In the genomic region with DNA sequence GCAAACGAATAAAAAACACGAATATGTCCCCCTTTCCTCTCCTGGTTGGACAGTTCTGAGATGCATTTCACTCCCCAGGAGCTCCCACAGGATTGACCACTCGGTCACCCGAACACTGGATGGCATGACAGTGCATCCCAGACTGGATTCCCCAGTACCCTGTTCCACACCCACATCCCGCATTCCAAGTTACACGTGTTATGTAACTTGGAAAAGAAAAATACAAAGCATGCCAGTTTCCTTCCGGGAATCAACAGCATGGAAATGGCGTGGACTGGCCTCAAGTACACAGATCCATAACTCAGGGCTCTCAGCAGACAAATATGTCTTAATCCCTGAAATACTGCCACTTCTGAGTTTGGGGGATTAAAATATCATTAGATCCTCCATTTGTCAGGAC, we compare ENCODE assay signal across 18 cellular contexts. TPM values are rescaled to one million over a fixed set of nuclear protein-coding genes. Genes with fewer than 3 reads are reported as not detected.
DNase-seq lines count a peak whose midpoint lies in the region; ATAC-seq and TF ChIP-seq lines count a peak whose summit lies in the region.
"Had no signal": no experiment of that assay in that cellular context is flagged by ENCODE, and none has a peak within 500 bp of the region (broad histone marks: within the 10 kb centered on the region; RNA-seq: fewer than 3 reads in every experiment).

No MANE protein-coding gene starts in this region.

- TF ChIP-seq EP300 in gastroesophageal sphincter (IDR thresholded peaks at IDR 0.05), result no peak
- TF ChIP-seq EP300 in sigmoid colon (IDR thresholded peaks at IDR 0.05), result no peak

- H4K20me1 ChIP-seq in GM23248 (ENCODE audit: insufficient read depth), result no peaks in the 10 kb centered on the region
- no peaks in the 10 kb centered on the region for H4K20me1 ChIP-seq in osteoblast (ENCODE audit: insufficient read depth, low read length)

- H3K27ac ChIP-seq in GM23248, result no peak overlapping the region
- H3K27ac ChIP-seq in gastroesophageal sphincter, result peak overlapping the region in 1 of 4 donors; percentile 32
- H3K27ac ChIP-seq in osteoblast (ENCODE audit: low read depth, low read length), result no peak overlapping the region
- no peak overlapping the region for H3K27ac ChIP-seq in sigmoid colon
- H3K27ac ChIP-seq: HL-60 had no signal

- POLR2A ChIA-PET in Caco-2 (lab: Charles Lee), result no interaction called here

- no peaks in the 10 kb centered on the region for H3K9me3 Mint-ChIP-seq in Caco-2 (ENCODE audit: unreplicated experiment)

- ATAC-seq in gastroesophageal sphincter (peak; percentile 67), HG02852 (IDR thresholded peaks at IDR 0.05; ENCODE audit: unreplicated experiment) (no peak)

- TF ChIP-seq POLR2A in gastroesophageal sphincter (IDR thresholded peaks at IDR 0.05) (no peak), sigmoid colon (IDR thresholded peaks at IDR 0.05) (no peak)

- H3K4me2 ChIP-seq in GM23248 (ENCODE audit: unreplicated experiment), result no peak overlapping the region
- H3K4me2 ChIP-seq in osteoblast (ENCODE audit: insufficient read depth, low read length), result no peak overlapping the region

- H3K4me1 ChIP-seq in GM23248 (ENCODE audit: insufficient read depth), result no peaks in the 10 kb centered on the region
- peaks cover 0 to 5% (median 0%) of the 10 kb centered on the region in 3 donors for H3K4me1 ChIP-seq in gastroesophageal sphincter
- H3K4me1 ChIP-seq in osteoblast (ENCODE audit: insufficient read depth, low read length), result peaks cover 8% of the 10 kb centered on the region
- H3K4me1 ChIP-seq in sigmoid colon, result no peaks in the 10 kb centered on the region
- no peaks in the 10 kb centered on the region for H3K4me1 ChIP-seq in Caco-2
- H3K4me1 ChIP-seq: HAP-1 had no signal

- H3K27me3 ChIP-seq in GM23248 (replicated peaks; ENCODE audit: insufficient read depth), result no peaks in the 10 kb centered on the region
- H3K27me3 ChIP-seq in gastroesophageal sphincter, result no peaks in the 10 kb centered on the region
- H3K27me3 ChIP-seq in osteoblast (ENCODE audit: insufficient read depth, low read length), result no peaks in the 10 kb centered on the region
- no peaks in the 10 kb centered on the region for H3K27me3 ChIP-seq in sigmoid colon
- H3K27me3 ChIP-seq in Caco-2 (replicated peaks; ENCODE audit: control insufficient read depth, insufficient read depth, low read length), result no peaks in the 10 kb centered on the region

- H3F3A ChIP-seq in GM23248 (ENCODE audit: insufficient read depth), result no peaks in the 10 kb centered on the region

- in situ Hi-C loops in GM23248 (cut with MboI), result no loop called here

- H3K27me3 Mint-ChIP-seq in Caco-2 (ENCODE audit: insufficient read depth, unreplicated experiment), result no peaks in the 10 kb centered on the region
- H3K27me3 Mint-ChIP-seq: B cell had no signal

- intact Hi-C loops in sigmoid colon (cut with DNase I), result no loop called here
- intact Hi-C loops in Caco-2 (cut with micrococcal nuclease; ENCODE audit: unreplicated experiment), result no loop called here

- TF ChIP-seq CTCF in AG10803 (conservative IDR thresholded peaks at IDR 0.05; ENCODE audit: low read length), result no peak
- TF ChIP-seq CTCF in gastroesophageal sphincter (IDR thresholded peaks at IDR 0.05), result no peak
- TF ChIP-seq CTCF in osteoblast (IDR thresholded peaks at IDR 0.05; ENCODE audit: extremely low read depth, low read depth, low read length), result no peak
- no peak for TF ChIP-seq CTCF in sigmoid colon (IDR thresholded peaks at IDR 0.05)
- no peak for TF ChIP-seq CTCF in Caco-2 (IDR thresholded peaks at IDR 0.05; ENCODE audit: insufficient read depth in 1 of 2, low read depth in 1 of 2, low read length in 1 of 2, severe bottlenecking in 1 of 2, unreplicated experiment in 1 of 2)

- H3K4me3 ChIP-seq in AG10803 (ENCODE audit: low read length) (no peak overlapping the region), GM23248 (no peak overlapping the region), gastroesophageal sphincter (no peak overlapping the region), osteoblast (ENCODE audit: insufficient read depth, low read length) (no peak overlapping the region), sigmoid colon (no peak overlapping the region), Caco-2 (ENCODE audit: low read depth, low read length) (no peak overlapping the region)
- H3K4me3 ChIP-seq: HAP-1 had no signal

- no peak overlapping the region for H3K27ac Mint-ChIP-seq in Caco-2 (ENCODE audit: unreplicated experiment)
- H3K27ac Mint-ChIP-seq: B cell had no signal

- CTCF ChIA-PET in Caco-2 (lab: Charles Lee), result no interaction called here

- DNase-seq in AG10803 (ENCODE audit: low read depth), result peak; percentile 58
- DNase-seq in GM23248, result no peak
- DNase-seq in osteoblast (ENCODE audit: insufficient read length, low spot score, missing footprints), result no peak
- no peak for DNase-seq in sigmoid colon
- DNase-seq in SIG-M5 (lab: John Stamatoyannopoulos, UW), result no peak
- DNase-seq in Caco-2, result no peak
- DNase-seq: DMS 273 treated with DMSO at 0.1 percent for 48 hours, IMR-90, NCI-H1417, NCI-H187 treated with DMSO at 0.1 percent for 48 hours, NCI-H226, NCI-H82, OCI-M1 had no signal

- H3K36me3 ChIP-seq in GM23248 (ENCODE audit: low read depth), result no peaks in the 10 kb centered on the region
- no peaks in the 10 kb centered on the region for H3K36me3 ChIP-seq in gastroesophageal sphincter
- no peaks in the 10 kb centered on the region for H3K36me3 ChIP-seq in osteoblast (ENCODE audit: insufficient read depth, low read length)
- no peaks in the 10 kb centered on the region for H3K36me3 ChIP-seq in sigmoid colon
- no peaks in the 10 kb centered on the region for H3K36me3 ChIP-seq in Caco-2 (ENCODE audit: control insufficient read depth, insufficient read depth, low read length)
- H3K36me3 ChIP-seq: HAP-1 had no signal

- H3K79me2 ChIP-seq in GM23248 (ENCODE audit: insufficient read depth) (no peaks in the 10 kb centered on the region), osteoblast (ENCODE audit: insufficient read depth, low read length) (no peaks in the 10 kb centered on the region)

- H3K36me3 Mint-ChIP-seq in Caco-2 (ENCODE audit: insufficient read depth, unreplicated experiment), result no peaks in the 10 kb centered on the region

- H3K9me3 ChIP-seq in GM23248 (ENCODE audit: low read depth) (no peaks in the 10 kb centered on the region), gastroesophageal sphincter (no peaks in the 10 kb centered on the region), osteoblast (ENCODE audit: low read depth, low read length) (no peaks in the 10 kb centered on the region), sigmoid colon (no peaks in the 10 kb centered on the region), Caco-2 (no peaks in the 10 kb centered on the region)
- H3K9me3 ChIP-seq: HAP-1 had no signal

- BruUV-seq in Caco-2 (replicated peaks; lab: Mats Ljungman, UMichigan), result no TSS peak

- H3K9me2 ChIP-seq in GM23248 (ENCODE audit: insufficient read depth), result no peaks in the 10 kb centered on the region

- H3K4me1 Mint-ChIP-seq in Caco-2 (ENCODE audit: low read depth, unreplicated experiment), result no peaks in the 10 kb centered on the region

- no peak overlapping the region for H3K9ac ChIP-seq in GM23248

- no peak overlapping the region for H3K4me3 Mint-ChIP-seq in Caco-2 (ENCODE audit: unreplicated experiment)
- H3K4me3 Mint-ChIP-seq: B cell had no signal

- H2AFZ ChIP-seq in GM23248, result 0 out of 2 replicates have a peak overlapping the region, but pooled peaks have one; percentile 21
- peak overlapping the region; percentile 40 for H2AFZ ChIP-seq in osteoblast (ENCODE audit: low read length)

- WGBS in GM23248 (ENCODE audit: low coverage in 1 of 2, low lambda C conversion rate in 2 of 2, missing lambda C conversion rate in 2 of 2), 2 experiments, result 11 to 15% methylated on average over 8 of the region's 8 CpGs
- 67 to 71% methylated on average over 6 to 8 of the region's 8 CpGs for WGBS in gastroesophageal sphincter (ENCODE audit: low coverage in 1 of 2), 2 donors
- 68 to 83% methylated on average over 8 of the region's 8 CpGs for WGBS in sigmoid colon, 2 donors

RNA-seq across cellular contexts. Expression of a gene that starts 12.6 kb away (rescaled TPM):
- total RNA-seq in GM23248 (2014; rRNA removed; shearing (Covaris generic)), result 68.0 and 83.9 TPM in 2 replicates
- polyA plus RNA-seq in GM23248 (2016; fragmentation: Nextera tagmentation; extraction: Ambion mirVana) (18.1 and 20.5 TPM in 2 replicates), sigmoid colon (10 to 100 TPM; 14.4 to 30.6 (median 15.0) TPM)
- total RNA-seq in gastroesophageal sphincter (100 to 1,000 TPM in 1 of 4 donors, 10 to 100 TPM in 3; 70.5 to 114 (median 80.5) TPM), osteoblast (67.5 and 69.1 TPM in 2 replicates), sigmoid colon (10 to 100 TPM; 40.0 to 45.9 (median 43.3) TPM), Caco-2 (2022) (67.6 and 70.2 TPM in 2 replicates)

RNA-seq across cellular contexts. Expression of a gene that starts 17.8 kb away (rescaled TPM):
- 144 and 145 TPM in 2 replicates for total RNA-seq in GM23248 (2014; rRNA removed; shearing (Covaris generic))
- 370 and 399 TPM in 2 replicates for polyA plus RNA-seq in GM23248 (2016; fragmentation: Nextera tagmentation; extraction: Ambion mirVana)
- 10 to 100 TPM; 13.1 to 46.2 (median 37.3) TPM for total RNA-seq in gastroesophageal sphincter
- total RNA-seq in osteoblast, result 145 and 170 TPM in 2 replicates
- total RNA-seq in sigmoid colon, result 10 to 100 TPM; 34.6 to 48.6 (median 37.8) TPM
- 100 to 1,000 TPM in 1 of 3 donors, 10 to 100 TPM in 2; 60.1 to 160 (median 96.6) TPM for polyA plus RNA-seq in sigmoid colon
- 434 and 461 TPM in 2 replicates for total RNA-seq in Caco-2 (2022)
